Comparison of ENCODE assay signal across 9 cellular contexts in the genomic region with DNA sequence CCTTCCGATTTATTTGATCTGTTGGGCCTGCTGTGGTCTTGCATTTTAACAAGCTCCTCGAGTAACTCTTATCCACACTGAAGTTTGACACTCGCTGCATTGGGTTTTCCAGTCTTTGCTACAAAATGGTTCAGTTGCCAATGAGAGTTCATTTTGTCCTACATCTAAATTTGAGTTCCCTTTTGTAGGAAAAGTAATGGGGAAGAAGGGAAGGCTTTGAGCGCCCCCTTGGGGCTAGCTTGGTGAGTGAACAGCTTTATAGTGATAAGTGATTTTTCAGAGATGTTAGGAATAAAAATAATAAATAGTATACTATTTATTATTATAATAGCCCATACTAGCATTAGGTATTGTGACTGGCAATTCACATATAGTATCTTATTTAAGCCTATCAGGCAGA.
DNase-seq lines count a peak whose midpoint lies in the region; TF ChIP-seq lines count a peak whose summit lies in the region.
"Had no signal": no experiment of that assay in that cellular context is flagged by ENCODE, and none has a peak within 500 bp of the region (broad histone marks: within the 10 kb centered on the region; RNA-seq: fewer than 3 reads in every experiment).

No MANE protein-coding gene starts in this region.

- H3K4me1 ChIP-seq in mesendoderm (ENCODE audit: control insufficient read depth, low read depth, low read length) = no peaks in the 10 kb centered on the region
- H3K4me1 ChIP-seq: Caco-2 had no signal

- H2BK120ac ChIP-seq in mesendoderm (ENCODE audit: low read depth, low read length) = no peak overlapping the region

- no peak overlapping the region for H3K27ac ChIP-seq in mesendoderm (ENCODE audit: low read depth, low read length)

- no peak overlapping the region for H2BK15ac ChIP-seq in mesendoderm (replicated peaks; ENCODE audit: low read depth)

- no peak overlapping the region for H3K4ac ChIP-seq in mesendoderm (ENCODE audit: low read depth, low read length)

- H3K23ac ChIP-seq in mesendoderm (ENCODE audit: low read length) = no peak overlapping the region

- H3K79me2 ChIP-seq in mesendoderm (ENCODE audit: control insufficient read depth, insufficient read depth, low read length) = no peaks in the 10 kb centered on the region

- no peaks in the 10 kb centered on the region for H3K27me3 ChIP-seq in mesendoderm (ENCODE audit: insufficient read depth, low read length, poor library complexity)

- no peak overlapping the region for H3K9ac ChIP-seq in mesendoderm (ENCODE audit: low read length)

- DNase-seq in NCI-H446 (lab: John Stamatoyannopoulos, UW) (peak; percentile 1 to 42), NCI-H446 treated with DMSO at 0.1 percent for 48 hours (lab: John Stamatoyannopoulos, UW) (no peak), NCI-H2196 treated with DMSO at 0.1 percent for 48 hours (lab: John Stamatoyannopoulos, UW; ENCODE audit: unreplicated experiment) (peak; percentile 20), mesendoderm (peak; percentile 57), GM20000 (ENCODE audit: low spot score) (no peak)
- DNase-seq in activated CD4-positive, alpha-beta T cell treated with anti-CD3 and anti-CD28 coated beads, Interleukin-2, amount 50 U/mL, for 48 hours = peak; percentile 66 to 78
- DNase-seq in effector CD8-positive, alpha-beta T cell (lab: John Stamatoyannopoulos, UW) = peak; percentile 11
- DNase-seq in stimulated activated CD8-positive, alpha-beta memory T cell treated with anti-CD3 and anti-CD28 coated beads, Interleukin-4, amount 100 ng/mL, for 48 hours = peak; percentile 79

- H2AK5ac ChIP-seq in mesendoderm (ENCODE audit: low read length) = no peak overlapping the region

- no peak for TF ChIP-seq CTCF in GM20000 (IDR thresholded peaks at IDR 0.05; ENCODE audit: extremely low read depth, missing control alignments)

- H4K5ac ChIP-seq in mesendoderm (ENCODE audit: low read length) = no peak overlapping the region

- no peak overlapping the region for H3K4me2 ChIP-seq in mesendoderm (ENCODE audit: low read length)

- no peak overlapping the region for H4K8ac ChIP-seq in mesendoderm (ENCODE audit: low read depth, low read length)

- H3K79me1 ChIP-seq in mesendoderm (ENCODE audit: low read length) = no peaks in the 10 kb centered on the region

- no peak overlapping the region for H3K18ac ChIP-seq in mesendoderm (ENCODE audit: low read length)

- no CpG with 5 or more reads among the region's 4 CpGs for WGBS in mesendoderm (ENCODE audit: extremely low coverage, insufficient coverage, low lambda C conversion rate)

- no peak overlapping the region for H3K4me3 ChIP-seq in mesendoderm (ENCODE audit: low read length)

- H2BK5ac ChIP-seq in mesendoderm (ENCODE audit: low read length) = no peak overlapping the region

- H3K56ac ChIP-seq in mesendoderm (ENCODE audit: low read length) = no peak overlapping the region

- H3K36me3 ChIP-seq in mesendoderm (ENCODE audit: control insufficient read depth, insufficient read depth, low read length) = no peaks in the 10 kb centered on the region

Comparison
In these comparisons a context has a peak if more than half of its experiments do, and no peak if none do; other contexts are left out.
1. DNase-seq: peak in NCI-H446 (2 of 2), NCI-H2196 treated with DMSO at 0.1 percent for 48 hours (single experiment), activated CD4-positive, alpha-beta T cell treated with anti-CD3 and anti-CD28 coated beads, Interleukin-2, amount 50 U/mL, for 48 hours (2 of 2), effector CD8-positive, alpha-beta T cell (single experiment), mesendoderm (single experiment) and stimulated activated CD8-positive, alpha-beta memory T cell treated with anti-CD3 and anti-CD28 coated beads, Interleukin-4, amount 100 ng/mL, for 48 hours (single experiment); none in NCI-H446 treated with DMSO at 0.1 percent for 48 hours (single experiment) and GM20000 (single experiment).